In the genomic region with DNA sequence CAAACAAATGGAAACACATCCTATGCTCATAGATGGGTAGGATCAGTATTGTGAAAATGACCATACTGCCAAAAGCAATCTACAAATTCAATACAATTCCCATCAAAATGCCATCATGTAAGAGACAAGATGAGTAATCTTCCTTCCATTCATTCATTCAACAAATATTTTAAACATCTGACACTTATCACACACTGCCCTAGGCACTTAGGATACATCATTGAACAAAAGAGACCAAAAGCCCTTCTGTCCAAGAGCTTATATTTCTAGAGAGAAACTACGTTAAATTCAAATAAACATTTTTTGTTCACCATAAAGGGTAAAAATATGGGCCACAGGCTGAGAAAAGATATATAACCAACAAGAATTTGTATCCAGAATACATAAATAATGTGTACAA, we compare ENCODE assay signal across 32 cellular contexts.
"Had no signal": no experiment of that assay in that cellular context is flagged by ENCODE, and none has a peak within 500 bp of the region (broad histone marks: within the 10 kb centered on the region; RNA-seq: fewer than 3 reads in every experiment).

No MANE protein-coding gene starts in this region.

- H3K9me3 ChIP-seq: adrenal gland, ascending aorta, body of pancreas, breast epithelium had no signal

- H3K36me3 ChIP-seq: adrenal gland, ascending aorta, brain microvascular endothelial cell, breast epithelium, cardiac muscle cell had no signal

- H3K27ac ChIP-seq: adrenal gland, ascending aorta, body of pancreas, brain microvascular endothelial cell, breast epithelium, cardiac muscle cell had no signal

- H3K27me3 ChIP-seq: adrenal gland, ascending aorta, body of pancreas, brain microvascular endothelial cell, breast epithelium, cardiac muscle cell had no signal

- H3K4me1 ChIP-seq: adrenal gland, ascending aorta, body of pancreas, breast epithelium had no signal

- ATAC-seq: activated naive CD4-positive, alpha-beta T cell treated with anti-CD3 and anti-CD28 coated beads, Interleukin-2, amount 50 U/mL, for 72 hours; activated naive CD8-positive, alpha-beta T cell treated with anti-CD3 and anti-CD28 coated beads, Interleukin-2, amount 50 U/mL, for 24 hours; activated T-cell treated with anti-CD3 and anti-CD28 coated beads, Interleukin-2, amount 50 U/mL, for 4 hours; activated T-cell treated with anti-CD3 and anti-CD28 coated beads, Interleukin-2, amount 50 U/mL, for 72 hours; activated T-helper 17 cell treated with anti-CD3 and anti-CD28 coated beads, Interleukin-2, amount 50 U/mL, for 72 hours; body of pancreas had no signal

- H3K4me3 ChIP-seq: adrenal gland, ascending aorta, body of pancreas, breast epithelium, cardiac muscle cell had no signal

- DNase-seq: activated effector memory CD4-positive, alpha-beta T cell treated with anti-CD3 and anti-CD28 coated beads, Interleukin-2, amount 50 U/mL, for 16 hours; activated effector memory CD4-positive, alpha-beta T cell treated with Interleukin-2 at 50 U/mL for 16 hours; activated gamma-delta T cell; activated gamma-delta T cell treated with Interleukin-2 at 50 U/mL for 16 hours; activated naive CD4-positive, alpha-beta T cell; activated naive CD4-positive, alpha-beta T cell treated with anti-CD3 and anti-CD28 coated beads for 36 hours; activated naive CD4-positive, alpha-beta T cell treated with anti-CD3 and anti-CD28 coated beads, Interleukin-2, amount 10 ng/mL, durations not matched to agents 7 days and 5 days; activated naive CD4-positive, alpha-beta T cell treated with anti-CD3 and anti-CD28 coated beads, Interleukin-2, amount 50 U/mL, for 16 hours; activated naive CD4-positive, alpha-beta T cell treated with Interleukin-2 at 50 U/mL for 16 hours; activated naive CD8-positive, alpha-beta T cell treated with anti-CD3 and anti-CD28 coated beads for 36 hours; activated naive CD8-positive, alpha-beta T cell treated with anti-CD3 and anti-CD28 coated beads, Interleukin-2, amount 10 ng/mL, durations not matched to agents 7 days and 5 days; activated naive CD8-positive, alpha-beta T cell treated with anti-CD3 and anti-CD28 coated beads, Interleukin-2, amount 50 U/mL, for 24 hours; activated T-cell treated with anti-CD3 and anti-CD28 coated beads, Interleukin-2, amount 50 U/mL, for 1 hour; activated T-cell treated with anti-CD3 and anti-CD28 coated beads, Interleukin-2, amount 50 U/mL, for 24 hours; activated T-cell treated with anti-CD3 and anti-CD28 coated beads, Interleukin-2, amount 50 U/mL, for 4 hours; activated T-cell treated with anti-CD3 and anti-CD28 coated beads, Interleukin-2, amount 50 U/mL, for 48 hours; activated T-cell treated with anti-CD3 and anti-CD28 coated beads, Interleukin-2, amount 50 U/mL, for 72 hours; adrenal gland; amniotic stem cell; amygdala; anterior cingulate cortex; aorta; body of pancreas; brain microvascular endothelial cell; caudate nucleus; central memory CD4-positive, alpha-beta T cell; cerebellar nuclear complex had no signal
